In the genomic region with DNA sequence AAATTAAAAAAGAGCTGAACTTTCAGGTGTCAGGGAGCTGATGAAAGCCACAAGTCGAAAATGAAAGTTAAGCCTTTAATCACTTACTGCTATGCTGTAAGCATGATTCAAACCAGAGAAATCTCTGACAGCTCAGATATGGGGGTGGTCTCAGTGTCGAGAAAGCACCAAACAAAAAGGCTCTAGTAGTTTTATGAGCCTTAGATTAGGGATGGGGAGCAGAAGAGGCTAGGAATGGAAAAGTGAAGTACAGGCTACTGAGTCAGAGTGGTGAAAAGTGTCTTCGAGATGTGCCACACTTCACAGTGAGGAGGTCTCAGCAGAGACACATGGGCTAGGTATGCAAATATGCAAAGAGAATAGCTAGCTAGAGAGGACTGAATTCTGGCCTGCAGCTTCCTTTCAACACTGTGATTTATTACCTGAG, we compare ENCODE assay signal across 1 cellular context.
TF ChIP-seq lines count a peak whose summit lies in the region.

No MANE protein-coding gene starts in this region.

TF ChIP-seq in HepG2, 621 proteins besides CTCF, POLR2A, EP300 and RAD21 (continued from another document):
- TF ChIP-seq, protein P1, sequence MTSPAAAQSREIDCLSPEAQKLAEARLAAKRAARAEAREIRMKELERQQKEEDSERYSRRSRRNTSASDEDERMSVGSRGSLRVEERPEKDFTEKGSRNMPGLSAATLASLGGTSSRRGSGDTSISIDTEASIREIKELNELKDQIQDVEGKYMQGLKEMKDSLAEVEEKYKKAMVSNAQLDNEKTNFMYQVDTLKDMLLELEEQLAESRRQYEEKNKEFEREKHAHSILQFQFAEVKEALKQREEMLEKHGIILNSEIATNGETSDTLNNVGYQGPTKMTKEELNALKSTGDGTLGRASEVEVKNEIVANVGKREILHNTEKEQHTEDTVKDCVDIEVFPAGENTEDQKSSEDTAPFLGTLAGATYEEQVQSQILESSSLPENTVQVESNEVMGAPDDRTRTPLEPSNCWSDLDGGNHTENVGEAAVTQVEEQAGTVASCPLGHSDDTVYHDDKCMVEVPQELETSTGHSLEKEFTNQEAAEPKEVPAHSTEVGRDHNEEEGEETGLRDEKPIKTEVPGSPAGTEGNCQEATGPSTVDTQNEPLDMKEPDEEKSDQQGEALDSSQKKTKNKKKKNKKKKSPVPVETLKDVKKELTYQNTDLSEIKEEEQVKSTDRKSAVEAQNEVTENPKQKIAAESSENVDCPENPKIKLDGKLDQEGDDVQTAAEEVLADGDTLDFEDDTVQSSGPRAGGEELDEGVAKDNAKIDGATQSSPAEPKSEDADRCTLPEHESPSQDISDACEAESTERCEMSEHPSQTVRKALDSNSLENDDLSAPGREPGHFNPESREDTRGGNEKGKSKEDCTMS (CRISPR knock-in tag; conservative IDR thresholded peaks at IDR 0.05) = no peak
- TF ChIP-seq, protein P2, sequence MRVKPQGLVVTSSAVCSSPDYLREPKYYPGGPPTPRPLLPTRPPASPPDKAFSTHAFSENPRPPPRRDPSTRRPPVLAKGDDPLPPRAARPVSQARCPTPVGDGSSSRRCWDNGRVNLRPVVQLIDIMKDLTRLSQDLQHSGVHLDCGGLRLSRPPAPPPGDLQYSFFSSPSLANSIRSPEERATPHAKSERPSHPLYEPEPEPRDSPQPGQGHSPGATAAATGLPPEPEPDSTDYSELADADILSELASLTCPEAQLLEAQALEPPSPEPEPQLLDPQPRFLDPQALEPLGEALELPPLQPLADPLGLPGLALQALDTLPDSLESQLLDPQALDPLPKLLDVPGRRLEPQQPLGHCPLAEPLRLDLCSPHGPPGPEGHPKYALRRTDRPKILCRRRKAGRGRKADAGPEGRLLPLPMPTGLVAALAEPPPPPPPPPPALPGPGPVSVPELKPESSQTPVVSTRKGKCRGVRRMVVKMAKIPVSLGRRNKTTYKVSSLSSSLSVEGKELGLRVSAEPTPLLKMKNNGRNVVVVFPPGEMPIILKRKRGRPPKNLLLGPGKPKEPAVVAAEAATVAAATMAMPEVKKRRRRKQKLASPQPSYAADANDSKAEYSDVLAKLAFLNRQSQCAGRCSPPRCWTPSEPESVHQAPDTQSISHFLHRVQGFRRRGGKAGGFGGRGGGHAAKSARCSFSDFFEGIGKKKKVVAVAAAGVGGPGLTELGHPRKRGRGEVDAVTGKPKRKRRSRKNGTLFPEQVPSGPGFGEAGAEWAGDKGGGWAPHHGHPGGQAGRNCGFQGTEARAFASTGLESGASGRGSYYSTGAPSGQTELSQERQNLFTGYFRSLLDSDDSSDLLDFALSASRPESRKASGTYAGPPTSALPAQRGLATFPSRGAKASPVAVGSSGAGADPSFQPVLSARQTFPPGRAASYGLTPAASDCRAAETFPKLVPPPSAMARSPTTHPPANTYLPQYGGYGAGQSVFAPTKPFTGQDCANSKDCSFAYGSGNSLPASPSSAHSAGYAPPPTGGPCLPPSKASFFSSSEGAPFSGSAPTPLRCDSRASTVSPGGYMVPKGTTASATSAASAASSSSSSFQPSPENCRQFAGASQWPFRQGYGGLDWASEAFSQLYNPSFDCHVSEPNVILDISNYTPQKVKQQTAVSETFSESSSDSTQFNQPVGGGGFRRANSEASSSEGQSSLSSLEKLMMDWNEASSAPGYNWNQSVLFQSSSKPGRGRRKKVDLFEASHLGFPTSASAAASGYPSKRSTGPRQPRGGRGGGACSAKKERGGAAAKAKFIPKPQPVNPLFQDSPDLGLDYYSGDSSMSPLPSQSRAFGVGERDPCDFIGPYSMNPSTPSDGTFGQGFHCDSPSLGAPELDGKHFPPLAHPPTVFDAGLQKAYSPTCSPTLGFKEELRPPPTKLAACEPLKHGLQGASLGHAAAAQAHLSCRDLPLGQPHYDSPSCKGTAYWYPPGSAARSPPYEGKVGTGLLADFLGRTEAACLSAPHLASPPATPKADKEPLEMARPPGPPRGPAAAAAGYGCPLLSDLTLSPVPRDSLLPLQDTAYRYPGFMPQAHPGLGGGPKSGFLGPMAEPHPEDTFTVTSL (CRISPR knock-in tag; IDR thresholded peaks at IDR 0.05; ENCODE audit: borderline replicate concordance) = no peak
- TF ChIP-seq FIP1L1 (IDR thresholded peaks at IDR 0.05; ENCODE audit: borderline replicate concordance, insufficient read depth, low read depth, low read length) (no peak), XRCC5 (optimal IDR thresholded peaks at IDR 0.05; ENCODE audit: low read length) (no peak)
TF ChIP-seq in HepG2: peak in this region for 0.
